Comparison of ENCODE assay signal across 26 cellular contexts in genomic region chr1:209328178-209328577, GRCh38.
"Had no signal": no experiment of that assay in that cellular context is flagged by ENCODE, and none has a peak within 500 bp of the region (broad histone marks: within the 10 kb centered on the region; RNA-seq: fewer than 3 reads in every experiment).

No MANE protein-coding gene starts in this region.

- H3K36me3 ChIP-seq: ascending aorta, gastroesophageal sphincter, neutrophil, thoracic aorta, vagina had no signal

- H3K9me3 ChIP-seq: ascending aorta, gastroesophageal sphincter, neutrophil, thoracic aorta, vagina had no signal

- ATAC-seq: effector memory CD8-positive, alpha-beta T cell; gastroesophageal sphincter; left cardiac atrium; sciatic nerve; stimulated activated effector memory CD8-positive, alpha-beta T cell treated with anti-CD3 and anti-CD28 coated beads, Interleukin-12 subunit alpha, Interleukin-12 subunit beta, amount 100 ng/mL, for 72 hours had no signal

- H3K4me1 ChIP-seq: ascending aorta, gastroesophageal sphincter, vagina had no signal

- DNase-seq: activated B cell treated with CpG ODN at 0.5 μM for 24 hours; activated CD4-positive, alpha-beta T cell treated with anti-CD3 and anti-CD28 coated beads for 4 hours; activated CD4-positive, alpha-beta T cell treated with anti-CD3 and anti-CD28 coated beads, Interleukin-2, amount 50 U/mL, for 48 hours; activated CD8-positive, alpha-beta memory T cell treated with anti-CD3 and anti-CD28 coated beads for 24 hours; activated effector memory CD4-positive, alpha-beta T cell treated with anti-CD3 and anti-CD28 coated beads, Interleukin-2, amount 50 U/mL, for 16 hours; activated naive CD4-positive, alpha-beta T cell treated with anti-CD3 and anti-CD28 coated beads, Interleukin-2, amount 10 ng/mL, durations not matched to agents 7 days and 5 days; activated naive CD8-positive, alpha-beta T cell treated with anti-CD3 and anti-CD28 coated beads, Interleukin-2, amount 10 ng/mL, durations not matched to agents 7 days and 5 days; caudate nucleus; cortex of kidney; effector memory CD8-positive, alpha-beta T cell; erythroblast; head of caudate nucleus; hippocampal formation; left cardiac atrium; mammary epithelial cell; naive B cell; nephron progenitor cell; small intestine; stimulated activated CD4-positive, alpha-beta T cell treated with anti-CD3 and anti-CD28 coated beads, Interleukin-4, amount 100 ng/mL, for 24 hours had no signal

- H3K4me3 ChIP-seq: ascending aorta, gastroesophageal sphincter, thoracic aorta, vagina had no signal

- H3K27me3 ChIP-seq: ascending aorta, gastroesophageal sphincter, neutrophil, vagina had no signal

- H3K27ac ChIP-seq: ascending aorta, gastroesophageal sphincter, neutrophil, thoracic aorta, vagina had no signal
